Comparison of ENCODE assay signal across 3 cellular contexts in the genomic region with DNA sequence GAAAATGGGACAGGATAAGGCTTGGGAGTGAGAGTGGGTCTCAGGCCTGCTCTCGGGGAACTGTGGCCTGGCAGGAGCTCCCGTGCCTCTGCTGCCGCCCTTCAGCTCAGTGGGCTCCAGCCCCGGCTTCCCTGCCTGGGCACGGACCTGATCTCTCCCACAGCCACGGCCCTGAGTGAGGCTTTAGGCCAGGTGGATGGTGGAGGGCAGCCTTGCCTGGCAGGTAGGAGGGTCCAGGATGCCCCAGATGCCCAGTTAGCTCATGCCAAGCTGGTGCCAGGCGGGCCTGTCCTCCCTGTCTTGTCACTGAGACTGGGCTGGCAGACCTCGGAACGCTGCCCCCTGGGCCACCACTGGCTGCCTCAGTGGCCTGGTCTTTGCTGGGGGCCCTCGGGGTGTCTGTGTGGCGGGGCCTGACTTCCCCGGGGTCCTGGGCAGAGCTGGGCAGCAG.
"Had no signal": no experiment of that assay in that cellular context is flagged by ENCODE, and none has a peak within 500 bp of the region (broad histone marks: within the 10 kb centered on the region; RNA-seq: fewer than 3 reads in every experiment).

No MANE protein-coding gene starts in this region.

- H3K27me3 ChIP-seq: foreskin keratinocyte had no signal

- H3K4me1 ChIP-seq: foreskin keratinocyte, psoas muscle had no signal

- H3K9me3 ChIP-seq: psoas muscle had no signal

- H3K27ac ChIP-seq: epithelial cell of prostate, foreskin keratinocyte, psoas muscle had no signal

- H3K4me3 ChIP-seq: psoas muscle had no signal
